In the genomic region with DNA sequence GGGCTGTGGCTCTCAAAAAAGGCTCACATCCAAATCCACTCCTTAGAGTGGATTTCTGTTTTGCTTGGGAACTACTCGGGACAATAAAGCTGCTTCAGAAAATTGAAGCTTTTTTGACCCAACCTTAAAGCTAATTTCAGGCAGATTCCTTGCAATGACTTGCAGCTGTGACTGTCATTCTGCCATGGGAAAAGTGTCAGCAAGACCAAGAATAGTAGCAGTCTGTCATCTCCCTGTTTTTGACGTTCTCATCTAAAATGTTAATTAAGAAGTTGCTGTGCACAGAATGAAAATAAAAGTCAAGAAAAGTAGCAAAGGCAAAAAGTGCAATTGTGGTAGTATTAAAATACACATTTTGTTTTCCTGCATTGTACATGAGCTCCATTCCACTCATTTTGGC, we compare ENCODE assay signal across 16 cellular contexts.
A peak's percentile ranks its signal among the peaks of the same experiment; 100 is the strongest.
DNase-seq lines count a peak whose midpoint lies in the region; ATAC-seq and TF ChIP-seq lines count a peak whose summit lies in the region.
"Had no signal": no experiment of that assay in that cellular context is flagged by ENCODE, and none has a peak within 500 bp of the region (broad histone marks: within the 10 kb centered on the region; RNA-seq: fewer than 3 reads in every experiment).

No MANE protein-coding gene starts in this region.

- H3K4me3 ChIP-seq in GM23338 (no peak overlapping the region), neural cell (ENCODE audit: low read length) (no peak overlapping the region)
- H3K4me3 ChIP-seq: A549 had no signal

- H3K4me2 ChIP-seq in GM23338 = no peak overlapping the region
- H3K4me2 ChIP-seq in neural cell (ENCODE audit: low read length) = no peak overlapping the region
- H3K4me2 ChIP-seq: A549 had no signal

- H4K20me1 ChIP-seq in GM23338 (replicated peaks; ENCODE audit: insufficient read depth) = no peaks in the 10 kb centered on the region
- H4K20me1 ChIP-seq in neural cell (ENCODE audit: insufficient read depth) = no peaks in the 10 kb centered on the region

- CTCF ChIA-PET in T-cell (lab: Charles Lee) = interaction anchor here in 1 of 2 donors (0.7 kb wide), 1 partner anchor 109 kb away, joined by 3 read pairs; no protein-coding TSS in a partner anchor
- CTCF ChIA-PET in activated CD4-positive, alpha-beta T cell treated with anti-CD3 and anti-CD28 coated beads, Interleukin-2, amount 10 ng/mL, durations not matched to agents 7 days and 5 days (lab: Charles Lee) = interaction anchor here (0.8 to 1.3 kb wide), 2 partner anchors 18 to 20 kb away, joined by 3 read pairs; no protein-coding TSS in a partner anchor

- H3K27ac Mint-ChIP-seq in GM23338 (no peak overlapping the region), T-cell (peak overlapping the region in 1 of 2 donors; percentile 55)
- peak overlapping the region; percentile 47 for H3K27ac Mint-ChIP-seq in central memory CD8-positive, alpha-beta T cell (ENCODE audit: low read depth)
- H3K27ac Mint-ChIP-seq in activated CD4-positive, alpha-beta T cell treated with anti-CD3 and anti-CD28 coated beads, Interleukin-2, amount 10 ng/mL, durations not matched to agents 7 days and 5 days = no peak overlapping the region
- H3K27ac Mint-ChIP-seq: H9 had no signal

- peaks cover 9% of the 10 kb centered on the region for H3K27me3 Mint-ChIP-seq in GM23338 (ENCODE audit: insufficient read depth, low read depth, poor library complexity)
- H3K27me3 Mint-ChIP-seq in central memory CD8-positive, alpha-beta T cell = no peaks in the 10 kb centered on the region
- no peaks in the 10 kb centered on the region for H3K27me3 Mint-ChIP-seq in T-cell
- no peaks in the 10 kb centered on the region for H3K27me3 Mint-ChIP-seq in activated CD4-positive, alpha-beta T cell treated with anti-CD3 and anti-CD28 coated beads, Interleukin-2, amount 10 ng/mL, durations not matched to agents 7 days and 5 days
- H3K27me3 Mint-ChIP-seq: CD4-positive, alpha-beta T cell had no signal

- no peaks in the 10 kb centered on the region for H3K9me3 ChIP-seq in neural cell (ENCODE audit: low read length)
- H3K9me3 ChIP-seq: A549, Caco-2 had no signal

- H3K4me1 Mint-ChIP-seq in GM23338 (peaks cover 4% of the 10 kb centered on the region; the same call in 2 of the 3 replicates), T-cell (peaks cover 33 to 42% (median 40%) of the 10 kb centered on the region in 3 donors)
- peaks cover 23% of the 10 kb centered on the region for H3K4me1 Mint-ChIP-seq in central memory CD8-positive, alpha-beta T cell
- H3K4me1 Mint-ChIP-seq in activated CD4-positive, alpha-beta T cell treated with anti-CD3 and anti-CD28 coated beads, Interleukin-2, amount 10 ng/mL, durations not matched to agents 7 days and 5 days = peaks cover 43% of the 10 kb centered on the region

- H3K9me2 ChIP-seq in GM23338 (ENCODE audit: insufficient read depth) (no peaks in the 10 kb centered on the region), neural cell (ENCODE audit: insufficient read depth, low read length) (no peaks in the 10 kb centered on the region)

- H3K27ac ChIP-seq in GM23338 (ENCODE audit: low read depth) (no peak overlapping the region), neural cell (ENCODE audit: low read length) (no peak overlapping the region)
- H3K27ac ChIP-seq: 22Rv1, A549, C4-2B had no signal

- H3F3A ChIP-seq in GM23338 (replicated peaks; ENCODE audit: low read depth) (no peaks in the 10 kb centered on the region), neural cell (ENCODE audit: insufficient read depth, low read length, poor library complexity, severe bottlenecking) (no peaks in the 10 kb centered on the region)

- H3K79me2 ChIP-seq in GM23338 (replicated peaks; ENCODE audit: insufficient read depth) (no peaks in the 10 kb centered on the region), neural cell (replicated peaks; ENCODE audit: insufficient read depth, low read length) (no peaks in the 10 kb centered on the region)

- TF ChIP-seq EP300 in neural cell (conservative IDR thresholded peaks at IDR 0.05; ENCODE audit: poor library complexity, severe bottlenecking) = peak; percentile 29

- H3K36me3 ChIP-seq in GM23338 (ENCODE audit: insufficient read depth) (no peaks in the 10 kb centered on the region), neural cell (ENCODE audit: insufficient read depth, low read length) (no peaks in the 10 kb centered on the region)

- H3K36me3 Mint-ChIP-seq in GM23338 (ENCODE audit: low read depth) (no peaks in the 10 kb centered on the region), T-cell (no peaks in the 10 kb centered on the region)
- peaks cover 7% of the 10 kb centered on the region for H3K36me3 Mint-ChIP-seq in central memory CD8-positive, alpha-beta T cell (ENCODE audit: insufficient read depth)
- peaks cover 2% of the 10 kb centered on the region for H3K36me3 Mint-ChIP-seq in activated CD4-positive, alpha-beta T cell treated with anti-CD3 and anti-CD28 coated beads, Interleukin-2, amount 10 ng/mL, durations not matched to agents 7 days and 5 days (ENCODE audit: low read depth)

- H3K9ac ChIP-seq in neural cell (ENCODE audit: low read length) = no peak overlapping the region

- H3K4me3 Mint-ChIP-seq in GM23338 (no peak overlapping the region), T-cell (no peak overlapping the region)
- no peak overlapping the region for H3K4me3 Mint-ChIP-seq in central memory CD8-positive, alpha-beta T cell
- H3K4me3 Mint-ChIP-seq in activated CD4-positive, alpha-beta T cell treated with anti-CD3 and anti-CD28 coated beads, Interleukin-2, amount 10 ng/mL, durations not matched to agents 7 days and 5 days = no peak overlapping the region
- H3K4me3 Mint-ChIP-seq: H9 had no signal

- H2AFZ ChIP-seq in GM23338 (0 out of 2 replicates have a peak overlapping the region, but pooled peaks have one; percentile 16), neural cell (ENCODE audit: low read depth, low read length) (no peak overlapping the region)

- TF ChIP-seq CTCF in GM23338 (conservative IDR thresholded peaks at IDR 0.05; ENCODE audit: low read depth in 2 of 2) = no peak
- TF ChIP-seq CTCF in neural cell (IDR thresholded peaks at IDR 0.05; ENCODE audit: poor library complexity, severe bottlenecking) = no peak

- DNase-seq in GM23338 (ENCODE audit: low spot score) (no peak), globus pallidus (ENCODE audit: low spot score) (peak; percentile 5), T-cell (no peak), HuH-7 (ENCODE audit: low spot score) (no peak)
- DNase-seq in central memory CD8-positive, alpha-beta T cell (ENCODE audit: low spot score in 2 of 2) = no peak
- no peak for DNase-seq in activated CD4-positive, alpha-beta T cell treated with anti-CD3 and anti-CD28 coated beads, Interleukin-2, amount 10 ng/mL, durations not matched to agents 7 days and 5 days
- DNase-seq: AML-193; Caco-2; CD4-positive, alpha-beta T cell; GOT3; H9 had no signal

- no peak for TF ChIP-seq RAD21 in neural cell (conservative IDR thresholded peaks at IDR 0.05)

- H3K27me3 ChIP-seq in GM23338 (ENCODE audit: insufficient read depth) (no peaks in the 10 kb centered on the region), neural cell (ENCODE audit: insufficient read depth, low read depth, low read length) (no peaks in the 10 kb centered on the region)

- H3K9me3 Mint-ChIP-seq in GM23338 (no peaks in the 10 kb centered on the region), T-cell (no peaks in the 10 kb centered on the region)
- no peaks in the 10 kb centered on the region for H3K9me3 Mint-ChIP-seq in central memory CD8-positive, alpha-beta T cell
- H3K9me3 Mint-ChIP-seq in activated CD4-positive, alpha-beta T cell treated with anti-CD3 and anti-CD28 coated beads, Interleukin-2, amount 10 ng/mL, durations not matched to agents 7 days and 5 days = peaks cover 8% of the 10 kb centered on the region
- H3K9me3 Mint-ChIP-seq: CD4-positive, alpha-beta T cell; H9 had no signal

- POLR2A ChIA-PET in T-cell (lab: Charles Lee) = no interaction called here
- POLR2A ChIA-PET in activated CD4-positive, alpha-beta T cell treated with anti-CD3 and anti-CD28 coated beads, Interleukin-2, amount 10 ng/mL, durations not matched to agents 7 days and 5 days (lab: Charles Lee) = no interaction called here

- ATAC-seq in GM23338 = no peak
- no peak for ATAC-seq in central memory CD8-positive, alpha-beta T cell (replicated peaks; ENCODE audit: extremely low read depth, poor library complexity, severe bottlenecking)
- ATAC-seq in HG03097 (IDR thresholded peaks at IDR 0.05; ENCODE audit: low FRiP score, unreplicated experiment) = no peak
- ATAC-seq in T-cell (replicated peaks in 1 of 4) = no peak
- ATAC-seq: A549 had no signal

- H3K4me1 ChIP-seq in GM23338 (ENCODE audit: insufficient read depth) = no peaks in the 10 kb centered on the region
- H3K4me1 ChIP-seq: A549 had no signal

TF ChIP-seq in GM23338, 12 proteins besides CTCF, POLR2A, EP300 and RAD21 (continues in another document):
- no peak for TF ChIP-seq ZNF114 (CRISPR knock-in tag; IDR thresholded peaks at IDR 0.05)

TF ChIP-seq in neural cell, 6 proteins besides CTCF, POLR2A, EP300 and RAD21 (continues in another document):
- TF ChIP-seq POLR2AphosphoS5 (IDR thresholded peaks at IDR 0.05) (no peak), TAF1 (IDR thresholded peaks at IDR 0.05; ENCODE audit: low read depth) (no peak), EZH2 (IDR thresholded peaks at IDR 0.05; ENCODE audit: borderline replicate concordance, insufficient read depth, low read length, poor library complexity, severe bottlenecking) (no peak)
- TF ChIP-seq, protein P1, sequence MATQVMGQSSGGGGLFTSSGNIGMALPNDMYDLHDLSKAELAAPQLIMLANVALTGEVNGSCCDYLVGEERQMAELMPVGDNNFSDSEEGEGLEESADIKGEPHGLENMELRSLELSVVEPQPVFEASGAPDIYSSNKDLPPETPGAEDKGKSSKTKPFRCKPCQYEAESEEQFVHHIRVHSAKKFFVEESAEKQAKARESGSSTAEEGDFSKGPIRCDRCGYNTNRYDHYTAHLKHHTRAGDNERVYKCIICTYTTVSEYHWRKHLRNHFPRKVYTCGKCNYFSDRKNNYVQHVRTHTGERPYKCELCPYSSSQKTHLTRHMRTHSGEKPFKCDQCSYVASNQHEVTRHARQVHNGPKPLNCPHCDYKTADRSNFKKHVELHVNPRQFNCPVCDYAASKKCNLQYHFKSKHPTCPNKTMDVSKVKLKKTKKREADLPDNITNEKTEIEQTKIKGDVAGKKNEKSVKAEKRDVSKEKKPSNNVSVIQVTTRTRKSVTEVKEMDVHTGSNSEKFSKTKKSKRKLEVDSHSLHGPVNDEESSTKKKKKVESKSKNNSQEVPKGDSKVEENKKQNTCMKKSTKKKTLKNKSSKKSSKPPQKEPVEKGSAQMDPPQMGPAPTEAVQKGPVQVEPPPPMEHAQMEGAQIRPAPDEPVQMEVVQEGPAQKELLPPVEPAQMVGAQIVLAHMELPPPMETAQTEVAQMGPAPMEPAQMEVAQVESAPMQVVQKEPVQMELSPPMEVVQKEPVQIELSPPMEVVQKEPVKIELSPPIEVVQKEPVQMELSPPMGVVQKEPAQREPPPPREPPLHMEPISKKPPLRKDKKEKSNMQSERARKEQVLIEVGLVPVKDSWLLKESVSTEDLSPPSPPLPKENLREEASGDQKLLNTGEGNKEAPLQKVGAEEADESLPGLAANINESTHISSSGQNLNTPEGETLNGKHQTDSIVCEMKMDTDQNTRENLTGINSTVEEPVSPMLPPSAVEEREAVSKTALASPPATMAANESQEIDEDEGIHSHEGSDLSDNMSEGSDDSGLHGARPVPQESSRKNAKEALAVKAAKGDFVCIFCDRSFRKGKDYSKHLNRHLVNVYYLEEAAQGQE (IDR thresholded peaks at IDR 0.05; ENCODE audit: borderline replicate concordance) = no peak
